12 cellular contexts compared by ENCODE assay signal in the genomic region with DNA sequence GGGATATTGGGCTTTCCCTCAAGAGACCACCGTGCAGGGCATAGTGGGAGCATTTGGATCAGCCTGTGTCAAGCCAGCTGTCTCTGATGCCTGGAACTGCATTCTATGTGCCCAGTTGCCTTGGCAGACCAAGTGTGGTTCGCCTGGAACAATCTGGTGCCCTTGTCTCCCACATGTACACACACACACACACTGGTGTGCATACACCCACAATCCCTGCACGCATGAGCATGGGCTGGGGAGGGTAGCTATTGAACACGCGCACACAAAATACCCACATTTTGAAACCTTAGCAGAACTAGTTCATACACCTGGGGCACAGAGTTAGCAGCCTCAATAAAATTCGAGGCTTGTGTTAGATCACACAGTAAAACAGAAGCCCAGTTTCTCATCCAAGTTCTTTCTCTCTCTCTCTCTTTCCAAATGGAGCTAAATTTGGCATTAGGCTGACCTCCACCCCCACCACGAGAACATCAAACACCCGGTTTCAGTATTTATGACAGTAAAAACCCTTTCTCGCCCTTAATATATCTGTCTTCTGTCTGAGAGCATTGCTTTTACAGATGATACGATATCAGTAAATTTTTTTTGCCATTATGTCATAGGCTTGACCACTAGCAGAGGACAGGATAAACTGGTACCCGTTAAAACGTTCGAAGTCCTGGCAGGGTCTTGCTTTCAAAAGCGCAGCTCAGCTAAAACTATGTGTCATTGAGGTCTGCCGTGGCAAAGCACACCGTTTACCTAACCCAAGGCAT. TPM values are rescaled to one million over a fixed set of nuclear protein-coding genes. Genes with fewer than 3 reads are reported as not detected.
DNase-seq lines count a peak whose midpoint lies in the region; TF ChIP-seq lines count a peak whose summit lies in the region.
"Had no signal": no experiment of that assay in that cellular context is flagged by ENCODE, and none has a peak within 500 bp of the region (broad histone marks: within the 10 kb centered on the region; RNA-seq: fewer than 3 reads in every experiment).

No MANE protein-coding gene starts in this region.

- DNase-seq in NCI-H1105 treated with DMSO at 0.1 percent for 48 hours (lab: John Stamatoyannopoulos, UW) (peak; percentile 10), NCI-H1105 (lab: John Stamatoyannopoulos, UW) (no peak), fibroblast of villous mesenchyme (ENCODE audit: low read depth) (no peak), A172 (ENCODE audit: low spot score) (no peak), T-helper 9 cell (no peak)
- no peak for DNase-seq in activated CD8-positive, alpha-beta memory T cell treated with anti-CD3 and anti-CD28 coated beads for 24 hours
- DNase-seq: 8988T, hippocampal formation, KBM-7, NCI-H748 treated with DMSO at 0.1 percent for 48 hours had no signal

- no peak for TF ChIP-seq CTCF in WI38 (IDR thresholded peaks at IDR 0.05; ENCODE audit: low read depth, low read length)
- no peak for TF ChIP-seq CTCF in fibroblast of villous mesenchyme (IDR thresholded peaks at IDR 0.05; ENCODE audit: insufficient read depth, low read depth, low read length)

- H3K4me3 ChIP-seq in WI38 (ENCODE audit: low read depth, low read length), result peak overlapping the region; percentile 26
- peak overlapping the region; percentile 23 for H3K4me3 ChIP-seq in fibroblast of villous mesenchyme (ENCODE audit: low read depth, low read length)
- peak overlapping the region; percentile 22 to 94 (median 79) for H3K4me3 ChIP-seq in skeletal muscle tissue (ENCODE audit: low read length in 3 of 3)

- peaks cover 0 to 7% (median 3%) of the 10 kb centered on the region in 3 donors for H3K27me3 ChIP-seq in skeletal muscle tissue (ENCODE audit: control insufficient read depth in 3 of 3, insufficient read depth in 3 of 3, low read length in 3 of 3)

- H3K9ac ChIP-seq in skeletal muscle tissue (ENCODE audit: low read depth in 1 of 3, low read length in 3 of 3), result peak overlapping the region; percentile 4 to 65 (median 52)

- H3K36me3 ChIP-seq in skeletal muscle tissue (ENCODE audit: control insufficient read depth in 3 of 3, insufficient read depth in 3 of 3, low read length in 3 of 3), result peaks cover 0 to 3% (median 0%) of the 10 kb centered on the region in 3 donors

- H3K27ac ChIP-seq in skeletal muscle tissue (ENCODE audit: low read depth, low read length), result no peak overlapping the region

- H3K9me3 ChIP-seq in skeletal muscle tissue (ENCODE audit: control insufficient read depth in 3 of 3, low read length in 3 of 3), result no peaks in the 10 kb centered on the region

- H3K4me1 ChIP-seq in skeletal muscle tissue (ENCODE audit: control insufficient read depth in 3 of 3, insufficient read depth in 3 of 3, low read length in 3 of 3), result peaks cover 39 to 43% (median 39%) of the 10 kb centered on the region in 3 donors

RNA-seq across cellular contexts. Expression of gene NFATC2, which starts 18.2 kb away (rescaled TPM):
- total RNA-seq in fibroblast of villous mesenchyme (under 0.01 and 0.64 TPM in 2 replicates), skeletal muscle tissue (3.1 TPM)
- 0.28 and 0.43 TPM in 2 replicates for total RNA-seq in A172 (2014; rRNA removed; shearing (Covaris generic))

Comparison
In these comparisons a context has a peak if more than half of its experiments do, and no peak if none do; other contexts are left out.
1. H3K4me3 ChIP-seq: peak in every context shown above with its lines; median percentile 79 in skeletal muscle tissue; 26 in WI38; 23 in fibroblast of villous mesenchyme.